ENCODE assay signal across 15 cellular contexts in the genomic region with DNA sequence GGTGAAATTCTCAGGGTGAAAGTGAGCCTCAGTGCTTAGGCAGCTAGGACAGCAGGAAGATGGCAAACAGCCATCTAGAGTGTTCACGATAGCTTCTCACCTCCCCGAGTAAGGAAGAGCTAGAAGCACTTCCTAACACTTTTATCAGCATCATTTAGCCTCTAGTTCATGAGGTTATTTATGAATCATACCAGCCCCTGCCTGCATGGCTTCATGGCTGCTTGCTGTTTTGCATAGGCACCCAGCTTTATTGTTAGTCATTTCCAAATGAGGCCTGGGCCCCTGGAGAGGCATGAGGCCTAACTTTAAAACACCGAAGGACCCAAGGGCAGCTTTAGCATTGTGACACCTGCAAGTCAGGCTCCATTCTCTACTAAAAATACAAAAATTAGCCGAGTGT.
DNase-seq lines count a peak whose midpoint lies in the region; ATAC-seq lines count a peak whose summit lies in the region.
"Had no signal": no experiment of that assay in that cellular context is flagged by ENCODE, and none has a peak within 500 bp of the region (broad histone marks: within the 10 kb centered on the region; RNA-seq: fewer than 3 reads in every experiment).

No MANE protein-coding gene starts in this region.

- H2AFZ ChIP-seq in mesenchymal stem cell (ENCODE audit: low read depth, low read length): no peak overlapping the region
- H2AFZ ChIP-seq: PC-9 had no signal

- 33% methylated on average over 4 of the region's 4 CpGs for WGBS in mesenchymal stem cell

- peak; percentile 56 for ATAC-seq in GM18519 (IDR thresholded peaks at IDR 0.05; ENCODE audit: low FRiP score, unreplicated experiment)
- ATAC-seq in HG02852 (IDR thresholded peaks at IDR 0.05; ENCODE audit: unreplicated experiment): peak; percentile 58
- ATAC-seq in activated T-helper 17 cell treated with anti-CD3 and anti-CD28 coated beads, Interleukin-2, amount 50 U/mL, for 72 hours (replicated peaks): peak; percentile 19
- no peak for ATAC-seq in HG02973 (IDR thresholded peaks at IDR 0.05; ENCODE audit: unreplicated experiment)
- no peak for ATAC-seq in GM19023 (IDR thresholded peaks at IDR 0.05; ENCODE audit: unreplicated experiment)
- ATAC-seq: HCT116 had no signal

- no peak overlapping the region for H3K4ac ChIP-seq in mesenchymal stem cell (ENCODE audit: low read depth in 1 of 2, low read length in 2 of 2)

- H4K91ac ChIP-seq in mesenchymal stem cell (ENCODE audit: low read length): no peak overlapping the region

- H3K23ac ChIP-seq in mesenchymal stem cell (ENCODE audit: low read length in 2 of 2): no peak overlapping the region

- no peak overlapping the region for H2BK12ac ChIP-seq in mesenchymal stem cell (ENCODE audit: low read length in 2 of 2)

- H3K9ac ChIP-seq in mesenchymal stem cell (ENCODE audit: low read length): no peak overlapping the region

- H3K4me2 ChIP-seq in mesenchymal stem cell (ENCODE audit: low read length, poor library complexity, severe bottlenecking): no peak overlapping the region
- H3K4me2 ChIP-seq: PC-9 had no signal

- no peak overlapping the region for H2AK5ac ChIP-seq in mesenchymal stem cell (ENCODE audit: low read length, severe bottlenecking)

- H2BK15ac ChIP-seq in mesenchymal stem cell (ENCODE audit: low read depth, poor library complexity, severe bottlenecking): no peak overlapping the region

- H3K4me1 ChIP-seq in mesenchymal stem cell (ENCODE audit: control insufficient read depth, insufficient read depth, low read depth, low read length): peaks cover 6% of the 10 kb centered on the region
- H3K4me1 ChIP-seq: suprapubic skin had no signal

- H3K9me3 ChIP-seq in mesenchymal stem cell (ENCODE audit: control insufficient read depth, low read length): no peaks in the 10 kb centered on the region
- H3K9me3 ChIP-seq: esophagus squamous epithelium, suprapubic skin had no signal

- H3K4me3 ChIP-seq in mesenchymal stem cell (ENCODE audit: insufficient read depth in 1 of 2, low read depth in 1 of 2, low read length in 2 of 2): no peak overlapping the region
- H3K4me3 ChIP-seq: esophagus squamous epithelium, PC-9, suprapubic skin had no signal

- H2BK5ac ChIP-seq in mesenchymal stem cell (ENCODE audit: low read depth, low read length, poor library complexity, severe bottlenecking): no peak overlapping the region

- H4K8ac ChIP-seq in mesenchymal stem cell (ENCODE audit: low read length): no peak overlapping the region

- no peak overlapping the region for H2BK120ac ChIP-seq in mesenchymal stem cell (ENCODE audit: low read depth, low read length)

- H3K27ac Mint-ChIP-seq in activated T-helper 17 cell treated with anti-CD3 and anti-CD28 coated beads, Interleukin-2, amount 50 U/mL, for 72 hours: no peak overlapping the region

- H3K18ac ChIP-seq in mesenchymal stem cell (ENCODE audit: low read depth in 1 of 2, low read length in 2 of 2): no peak overlapping the region

- no peaks in the 10 kb centered on the region for H3K36me3 Mint-ChIP-seq in activated T-helper 17 cell treated with anti-CD3 and anti-CD28 coated beads, Interleukin-2, amount 50 U/mL, for 72 hours (ENCODE audit: low read depth)
- H3K36me3 Mint-ChIP-seq: immature natural killer cell had no signal

- H3K14ac ChIP-seq in mesenchymal stem cell (ENCODE audit: low read length in 2 of 2): no peak overlapping the region

- no peaks in the 10 kb centered on the region for H3K4me1 Mint-ChIP-seq in activated T-helper 17 cell treated with anti-CD3 and anti-CD28 coated beads, Interleukin-2, amount 50 U/mL, for 72 hours
- H3K4me1 Mint-ChIP-seq: immature natural killer cell had no signal

- H3K79me1 ChIP-seq in mesenchymal stem cell (replicated peaks; ENCODE audit: low read length, poor library complexity, severe bottlenecking): no peaks in the 10 kb centered on the region

- H3K27me3 Mint-ChIP-seq in activated T-helper 17 cell treated with anti-CD3 and anti-CD28 coated beads, Interleukin-2, amount 50 U/mL, for 72 hours: peaks cover 5% of the 10 kb centered on the region

- H3K4me3 Mint-ChIP-seq in activated T-helper 17 cell treated with anti-CD3 and anti-CD28 coated beads, Interleukin-2, amount 50 U/mL, for 72 hours: no peak overlapping the region
- H3K4me3 Mint-ChIP-seq: immature natural killer cell had no signal

- peaks cover 0 to 46% of the 10 kb centered on the region in 2 experiments for H3K36me3 ChIP-seq in mesenchymal stem cell (ENCODE audit: control insufficient read depth in 1 of 2, insufficient read depth in 2 of 2, low read depth in 1 of 2, low read length in 2 of 2)
- H3K36me3 ChIP-seq: esophagus squamous epithelium, suprapubic skin had no signal

- no peaks in the 10 kb centered on the region for H3K9me3 Mint-ChIP-seq in activated T-helper 17 cell treated with anti-CD3 and anti-CD28 coated beads, Interleukin-2, amount 50 U/mL, for 72 hours
- H3K9me3 Mint-ChIP-seq: immature natural killer cell had no signal

- DNase-seq in mesenchymal stem cell (peak; percentile 21), cerebellum (ENCODE audit: low spot score) (no peak)
- DNase-seq: esophagus squamous epithelium, immature natural killer cell, NCI-H2171, PC-9, retina, T1000 had no signal

- no peaks in the 10 kb centered on the region for H3K27me3 ChIP-seq in mesenchymal stem cell (ENCODE audit: control insufficient read depth in 1 of 2, insufficient read depth in 1 of 2, low read length in 2 of 2)
- H3K27me3 ChIP-seq: suprapubic skin had no signal

- no peak overlapping the region for H3K27ac ChIP-seq in mesenchymal stem cell (ENCODE audit: low read length, poor library complexity, severe bottlenecking)
- H3K27ac ChIP-seq: esophagus squamous epithelium, PC-9, suprapubic skin had no signal

Comparison
In these comparisons a context has a peak if more than half of its experiments do, and no peak if none do; other contexts are left out.
1. ATAC-seq: peak in GM18519 (single experiment), HG02852 (single experiment) and activated T-helper 17 cell treated with anti-CD3 and anti-CD28 coated beads, Interleukin-2, amount 50 U/mL, for 72 hours (single experiment); none in HG02973 (single experiment) and GM19023 (single experiment).